In the genomic region with DNA sequence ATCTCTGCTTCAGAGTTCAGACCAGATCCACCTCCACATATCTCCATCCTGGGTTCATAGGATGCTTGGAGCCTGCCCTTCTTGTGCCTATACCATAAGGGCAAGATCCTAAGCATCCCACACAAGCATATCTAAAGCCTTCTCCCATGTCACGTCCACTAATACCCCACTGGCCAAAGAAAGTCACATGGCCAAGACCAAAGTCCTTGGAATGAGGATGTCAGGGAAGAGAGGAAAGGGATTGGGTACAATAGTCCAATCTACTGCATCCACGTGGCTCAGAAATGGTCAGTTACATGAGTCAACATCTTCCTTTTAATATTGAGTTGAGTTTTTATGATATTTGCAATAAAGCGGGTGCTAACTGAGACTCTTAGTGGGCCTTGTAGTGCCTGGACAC, we compare ENCODE assay signal across 22 cellular contexts.
"Had no signal": no experiment of that assay in that cellular context is flagged by ENCODE, and none has a peak within 500 bp of the region (broad histone marks: within the 10 kb centered on the region; RNA-seq: fewer than 3 reads in every experiment).

No MANE protein-coding gene starts in this region.

- H3K4me3 ChIP-seq: left ventricle myocardium inferior, lung, ovary, right atrium auricular region, skin epidermis, spleen, suprapubic skin, thoracic aorta, tibial artery, upper lobe of right lung, uterus had no signal

- H3K4me1 ChIP-seq: spleen had no signal

- H3K27ac ChIP-seq: left ventricle myocardium inferior, ovary, right atrium auricular region, skin epidermis, spleen, suprapubic skin, thoracic aorta, tibial artery, upper lobe of right lung, uterus had no signal

- H3K36me3 ChIP-seq: left ventricle myocardium inferior, ovary, right atrium auricular region, spleen, suprapubic skin, thoracic aorta, tibial artery, upper lobe of right lung, uterus had no signal

- ATAC-seq: natural killer cell treated with Interleukin-12 subunit alpha and Interleukin-12 subunit beta and Interleukin-15 and Interleukin-18, amount 100 ng/mL, for 72 hours; sciatic nerve; stimulated activated effector memory CD8-positive, alpha-beta T cell treated with anti-CD3 and anti-CD28 coated beads, Interleukin-12 subunit alpha, Interleukin-12 subunit beta, amount 100 ng/mL, for 72 hours; upper lobe of right lung had no signal

- FAIRE-seq: islet of Langerhans, kidney had no signal

- H3K9me3 ChIP-seq: ovary, right atrium auricular region, suprapubic skin, thoracic aorta, tibial artery, upper lobe of right lung, uterus had no signal

- H3K27me3 ChIP-seq: ovary, right atrium auricular region, tibial artery, upper lobe of right lung, uterus had no signal

- DNase-seq: hypothalamus; immature natural killer cell; kidney; left ventricle myocardium inferior; naive B cell; ovary; spleen; stimulated activated CD4-positive, alpha-beta T cell treated with anti-CD3 and anti-CD28 coated beads, Interleukin-4, amount 100 ng/mL, for 24 hours; stimulated activated naive CD4-positive, alpha-beta T cell; tibial artery; trophoblast cell; upper lobe of right lung; uterus had no signal
